In the genomic region with DNA sequence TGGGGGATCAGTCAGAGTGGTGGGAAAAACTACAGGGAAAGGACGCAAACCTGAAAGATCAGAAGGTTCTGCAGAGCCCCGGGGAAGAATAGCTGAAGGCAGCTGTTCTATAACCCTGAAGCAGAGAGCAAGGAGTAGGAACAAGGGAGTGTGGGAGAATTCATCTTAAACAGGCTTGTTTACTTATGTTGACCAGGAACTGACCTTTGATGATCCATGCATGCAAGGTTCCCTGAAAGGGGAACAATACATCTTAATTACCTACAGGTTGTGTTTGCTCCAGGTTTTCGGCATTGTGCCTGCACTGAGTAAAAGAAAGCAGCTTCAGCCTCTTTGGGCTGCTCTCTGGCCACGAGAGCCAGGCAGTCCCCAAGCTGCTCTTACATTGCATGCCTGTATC, we compare ENCODE assay signal across 35 cellular contexts. TPM values are rescaled to one million over a fixed set of nuclear protein-coding genes. Genes with fewer than 3 reads are reported as not detected.
"Had no signal": no experiment of that assay in that cellular context is flagged by ENCODE, and none has a peak within 500 bp of the region (broad histone marks: within the 10 kb centered on the region; RNA-seq: fewer than 3 reads in every experiment).

No MANE protein-coding gene starts in this region.

- ATAC-seq: activated CD8-positive, alpha-beta T cell treated with anti-CD3 and anti-CD28 coated beads for 36 hours; PC-3 had no signal

- H3K4me1 Mint-ChIP-seq: activated naive CD4-positive, alpha-beta T cell treated with anti-CD3 and anti-CD28 coated beads, Interleukin-2, amount 50 U/mL, for 24 hours; activated naive CD8-positive, alpha-beta T cell treated with anti-CD3 and anti-CD28 coated beads, Interleukin-2, amount 10 ng/mL, durations not matched to agents 7 days and 5 days; central memory CD8-positive, alpha-beta T cell had no signal

- H3K27me3 ChIP-seq: ascending aorta, MG63 had no signal

- H3K36me3 Mint-ChIP-seq: activated naive CD4-positive, alpha-beta T cell treated with anti-CD3 and anti-CD28 coated beads, Interleukin-2, amount 50 U/mL, for 24 hours; activated naive CD8-positive, alpha-beta T cell treated with anti-CD3 and anti-CD28 coated beads, Interleukin-2, amount 10 ng/mL, durations not matched to agents 7 days and 5 days had no signal

- H3K9me3 Mint-ChIP-seq: activated CD8-positive, alpha-beta T cell treated with anti-CD3 and anti-CD28 coated beads for 36 hours; activated naive CD4-positive, alpha-beta T cell treated with anti-CD3 and anti-CD28 coated beads, Interleukin-2, amount 50 U/mL, for 24 hours; activated naive CD8-positive, alpha-beta T cell treated with anti-CD3 and anti-CD28 coated beads, Interleukin-2, amount 10 ng/mL, durations not matched to agents 7 days and 5 days; activated T-helper 2 cell treated with anti-CD3 and anti-CD28 coated beads, Interferon-gamma antibody, Interleukin-2, Interleukin-4, amounts not matched to agents 10 μg/mL and 5 μg/mL and 100 μg/mL, durations not matched to agents 14 hours and 24 hours and 36 hours; central memory CD8-positive, alpha-beta T cell had no signal

- H3K4me1 ChIP-seq: ascending aorta had no signal

- H3K36me3 ChIP-seq: ascending aorta, cardiac muscle cell, MG63, WERI-Rb-1 had no signal

- H3K27ac ChIP-seq: ascending aorta, cardiac muscle cell, WERI-Rb-1 had no signal

- H3K4me3 Mint-ChIP-seq: activated CD8-positive, alpha-beta T cell treated with anti-CD3 and anti-CD28 coated beads for 36 hours; activated naive CD4-positive, alpha-beta T cell treated with anti-CD3 and anti-CD28 coated beads, Interleukin-2, amount 50 U/mL, for 24 hours; activated naive CD8-positive, alpha-beta T cell treated with anti-CD3 and anti-CD28 coated beads, Interleukin-2, amount 10 ng/mL, durations not matched to agents 7 days and 5 days; central memory CD8-positive, alpha-beta T cell had no signal

- H3K4me3 ChIP-seq: ascending aorta, cardiac muscle cell, MG63 had no signal

- H3K27ac Mint-ChIP-seq: activated CD8-positive, alpha-beta T cell treated with anti-CD3 and anti-CD28 coated beads for 36 hours; activated naive CD4-positive, alpha-beta T cell treated with anti-CD3 and anti-CD28 coated beads, Interleukin-2, amount 50 U/mL, for 24 hours; activated naive CD8-positive, alpha-beta T cell treated with anti-CD3 and anti-CD28 coated beads, Interleukin-2, amount 10 ng/mL, durations not matched to agents 7 days and 5 days; activated T-helper 2 cell treated with anti-CD3 and anti-CD28 coated beads, Interferon-gamma antibody, Interleukin-2, Interleukin-4, amounts not matched to agents 10 μg/mL and 5 μg/mL and 100 μg/mL, durations not matched to agents 14 hours and 24 hours and 36 hours had no signal

- H3K9me3 ChIP-seq: ascending aorta, MG63 had no signal

- DNase-seq: activated CD4-positive, alpha-beta T cell treated with anti-CD3 and anti-CD28 coated beads for 1 hour; activated CD4-positive, alpha-beta T cell treated with anti-CD3 and anti-CD28 coated beads for 48 hours; activated CD4-positive, CD25-positive, alpha-beta regulatory T cell; activated CD8-positive, alpha-beta T cell treated with anti-CD3 and anti-CD28 coated beads for 36 hours; activated gamma-delta T cell; activated naive CD4-positive, alpha-beta T cell treated with Interleukin-2 at 50 U/mL for 16 hours; activated naive CD8-positive, alpha-beta T cell treated with anti-CD3 and anti-CD28 coated beads, Interleukin-2, amount 10 ng/mL, durations not matched to agents 7 days and 5 days; activated T-cell treated with anti-CD3 and anti-CD28 coated beads, Interleukin-2, amount 50 U/mL, for 1 hour; amygdala; Kasumi-1; MG63; NCI-H1048; NCI-H1105 treated with DMSO at 0.1 percent for 48 hours; NCI-H1436; NCI-H187; NCI-H2029 treated with DMSO at 0.1 percent for 48 hours; NCI-H2107; NCI-H2171; NCI-H510A; NCI-H526; NCI-H748 treated with DMSO at 0.1 percent for 48 hours; NK-92 treated with Interleukin-12 subunit alpha and Interleukin-12 subunit beta, amount 100 ng/mL, for 24 hours; PC-3; Right ventricle myocardium superior; SW 1271; T-helper 1 cell; T-helper 2 cell; T1000; WERI-Rb-1 had no signal

RNA-seq across cellular contexts. Expression of gene FAM43B, which starts 18.7 kb away (rescaled TPM):
- total RNA-seq: activated CD8-positive, alpha-beta memory T cell treated with anti-CD3 and anti-CD28 coated beads for 36 hours; activated CD8-positive, alpha-beta T cell treated with anti-CD3 and anti-CD28 coated beads for 36 hours; activated naive CD8-positive, alpha-beta T cell treated with anti-CD3 and anti-CD28 coated beads, Interleukin-2, amount 10 ng/mL, durations not matched to agents 7 days and 5 days; activated T-helper 2 cell treated with anti-CD3 and anti-CD28 coated beads, Interferon-gamma antibody, Interleukin-2, Interleukin-4, amounts not matched to agents 10 μg/mL and 5 μg/mL and 100 μg/mL, durations not matched to agents 14 hours and 24 hours and 36 hours had no signal

RNA-seq across cellular contexts. Expression of gene CDA, which starts 55.3 kb away (rescaled TPM):
- total RNA-seq: activated CD8-positive, alpha-beta memory T cell treated with anti-CD3 and anti-CD28 coated beads for 36 hours; activated CD8-positive, alpha-beta T cell treated with anti-CD3 and anti-CD28 coated beads for 36 hours; activated naive CD8-positive, alpha-beta T cell treated with anti-CD3 and anti-CD28 coated beads, Interleukin-2, amount 10 ng/mL, durations not matched to agents 7 days and 5 days; activated T-helper 2 cell treated with anti-CD3 and anti-CD28 coated beads, Interferon-gamma antibody, Interleukin-2, Interleukin-4, amounts not matched to agents 10 μg/mL and 5 μg/mL and 100 μg/mL, durations not matched to agents 14 hours and 24 hours and 36 hours; cardiac muscle cell had no signal
- polyA plus RNA-seq: cardiac muscle cell had no signal
